Comparison of ENCODE assay signal across 13 cellular contexts in genomic region chr5:8829322-8830029, GRCh38.
DNase-seq lines count a peak whose midpoint lies in the region; ATAC-seq and TF ChIP-seq lines count a peak whose summit lies in the region.
"Had no signal": no experiment of that assay in that cellular context is flagged by ENCODE, and none has a peak within 500 bp of the region (broad histone marks: within the 10 kb centered on the region; RNA-seq: fewer than 3 reads in every experiment).

No MANE protein-coding gene starts in this region.

- peak overlapping the region; percentile 59 for H3K4me2 ChIP-seq in IMR-90 (ENCODE audit: low read depth, low read length)

- peak overlapping the region; percentile 100 for H2BK20ac ChIP-seq in IMR-90 (ENCODE audit: low read depth, low read length)

- H4K8ac ChIP-seq in IMR-90 (ENCODE audit: low read depth in 2 of 2, low read length in 2 of 2): peak overlapping the region; percentile 51 to 92

- H3K36me3 ChIP-seq in ACC112 (ENCODE audit: insufficient read depth, low read length): no peaks in the 10 kb centered on the region
- no peaks in the 10 kb centered on the region for H3K36me3 ChIP-seq in IMR-90 (ENCODE audit: control insufficient read depth, insufficient read depth, low read length)
- H3K36me3 ChIP-seq: BLaER1 treated with 17β-estradiol and CSF1 and Interleukin-3, amounts not matched to agents 10 nM and 100 nM had no signal

- peak overlapping the region; percentile 92 for H2BK5ac ChIP-seq in IMR-90 (ENCODE audit: low read depth, low read length, poor library complexity, severe bottlenecking)

- in situ Hi-C loops in IMR-90 (cut with MboI; ENCODE audit: low sequenced_read_pairs): no loop called here

- peak; percentile 100 for DNase-seq in IMR-90
- peak; percentile 98 to 99 for DNase-seq in cardiac fibroblast (ENCODE audit: low read depth in 2 of 2)
- peak; percentile 99 for DNase-seq in kidney glomerular epithelial cell (lab: John Stamatoyannopoulos, UW)
- DNase-seq in iPS-NIHi11 (ENCODE audit: low spot score): no peak
- no peak for DNase-seq in CD14-positive monocyte (ENCODE audit: low spot score)
- no peak for DNase-seq in GM19238 (ENCODE audit: insufficient read length, low spot score)
- DNase-seq: activated CD4-positive, CD25-positive, alpha-beta regulatory T cell; activated naive CD4-positive, alpha-beta T cell treated with anti-CD3 and anti-CD28 coated beads for 36 hours; NCI-H69 had no signal

- peaks cover 0 to 6% of the 10 kb centered on the region in 2 experiments; a peak in 1 of 4 replicates for H3K79me1 ChIP-seq in IMR-90 (ENCODE audit: low read depth in 1 of 2, low read length in 2 of 2)

- no peak overlapping the region for H2AFZ ChIP-seq in ACC112 (ENCODE audit: low read length, unreplicated experiment)
- peak overlapping the region; percentile 81 for H2AFZ ChIP-seq in IMR-90 (replicated peaks; ENCODE audit: low read length, poor library complexity)

- peak overlapping the region; percentile 50 for H3K4me3 ChIP-seq in ACC112 (ENCODE audit: low read depth, low read length)
- no peak overlapping the region for H3K4me3 ChIP-seq in IMR-90 (ENCODE audit: insufficient read depth, low read depth, low read length)
- no peak overlapping the region for H3K4me3 ChIP-seq in cardiac fibroblast (replicated peaks in 1 of 2; ENCODE audit: low read depth in 2 of 2, low read length in 2 of 2)
- H3K4me3 ChIP-seq: BLaER1 treated with 17β-estradiol and CSF1 and Interleukin-3, amounts not matched to agents 10 nM and 100 nM had no signal

- peak overlapping the region; percentile 83 for H3K27ac ChIP-seq in ACC112 (ENCODE audit: low read depth, low read length)
- peak overlapping the region; percentile 75 for H3K27ac ChIP-seq in IMR-90 (ENCODE audit: insufficient read depth, low read length)

- peak; percentile 89 for ATAC-seq in IMR-90 (ENCODE audit: low read depth)
- ATAC-seq in GM19397 (IDR thresholded peaks at IDR 0.05; ENCODE audit: unreplicated experiment): no peak

- H3K23ac ChIP-seq in IMR-90 (ENCODE audit: low read depth, low read length): peak overlapping the region; percentile 98

- H4K91ac ChIP-seq in IMR-90 (ENCODE audit: insufficient read depth, low read depth, low read length): peak overlapping the region; percentile 98

- no peaks in the 10 kb centered on the region; the same call in 1 of the 2 replicates for H4K20me1 ChIP-seq in IMR-90 (ENCODE audit: insufficient read depth, low read length)
- H4K20me1 ChIP-seq: BLaER1 treated with 17β-estradiol and CSF1 and Interleukin-3, amounts not matched to agents 10 nM and 100 nM had no signal

- peak overlapping the region; percentile 95 for H2AK9ac ChIP-seq in IMR-90 (replicated peaks; ENCODE audit: low read depth, low read length, poor library complexity)

- peak overlapping the region; percentile 91 for H3K56ac ChIP-seq in IMR-90 (ENCODE audit: extremely low read depth, insufficient read depth, low read length)

- no peak for TF ChIP-seq POLR2A in IMR-90 (IDR thresholded peaks at IDR 0.05; ENCODE audit: low read depth, low read length)

- intact Hi-C loops in IMR-90 (cut with micrococcal nuclease) (loop anchor here (2.0 to 10.0 kb wide), 5 partner anchors 62 to 955 kb away; no protein-coding TSS in a partner anchor), CD14-positive monocyte (cut with micrococcal nuclease) (no loop called here)

- CTCF ChIA-PET in IMR-90 (lab: Yijun Ruan, JAX): no interaction called here

- no peak overlapping the region for H3K27ac Mint-ChIP-seq in CD14-positive monocyte
- H3K27ac Mint-ChIP-seq: activated naive CD4-positive, alpha-beta T cell treated with anti-CD3 and anti-CD28 coated beads for 36 hours; progenitor cell of endocrine pancreas had no signal

- peak overlapping the region; percentile 73 for H4K5ac ChIP-seq in IMR-90 (ENCODE audit: low read depth, low read length)

- POLR2A ChIA-PET in IMR-90 (lab: Charles Lee; ENCODE audit: unreplicated experiment): interaction anchor here (0.6 kb wide), 1 partner anchor 21 kb away, joined by 3 read pairs; no protein-coding TSS in a partner anchor

- dilution Hi-C loops in IMR-90 (cut with HindIII; ENCODE audit: low sequenced_read_pairs, unreplicated experiment): no loop called here

- H3K36me3 Mint-ChIP-seq in CD14-positive monocyte: no peaks in the 10 kb centered on the region

- no peak overlapping the region for H3K9ac ChIP-seq in IMR-90 (ENCODE audit: low read depth, low read length)
- H3K9ac ChIP-seq: BLaER1 treated with 17β-estradiol and CSF1 and Interleukin-3, amounts not matched to agents 10 nM and 100 nM had no signal

- H3K27me3 Mint-ChIP-seq in CD14-positive monocyte (ENCODE audit: low read depth in 3 of 3): peaks cover 0 to 2% (median 1%) of the 10 kb centered on the region in 3 donors
- H3K27me3 Mint-ChIP-seq: progenitor cell of endocrine pancreas had no signal

- 0 out of 2 replicates have a peak, but pooled peaks have one; percentile 1 for TF ChIP-seq RAD21 in IMR-90 (IDR thresholded peaks at IDR 0.05; ENCODE audit: low read length)

- TF ChIP-seq CTCF in IMR-90 (conservative IDR thresholded peaks at IDR 0.05; ENCODE audit: low read depth, low read length) (no peak), cardiac fibroblast (IDR thresholded peaks at IDR 0.05; ENCODE audit: low read depth, low read length) (no peak), CD14-positive monocyte (IDR thresholded peaks at IDR 0.05) (no peak)

- H3K9me3 Mint-ChIP-seq in CD14-positive monocyte: peaks cover 0 to 11% (median 0%) of the 10 kb centered on the region in 7 donors

- no peak overlapping the region for H3K4me3 Mint-ChIP-seq in CD14-positive monocyte
- H3K4me3 Mint-ChIP-seq: activated naive CD4-positive, alpha-beta T cell treated with anti-CD3 and anti-CD28 coated beads for 36 hours had no signal

- H3K27me3 ChIP-seq in ACC112 (ENCODE audit: insufficient read depth, low read length) (no peaks in the 10 kb centered on the region), IMR-90 (ENCODE audit: control insufficient read depth, insufficient read depth, low read length) (no peaks in the 10 kb centered on the region)
- H3K27me3 ChIP-seq: BLaER1 treated with 17β-estradiol and CSF1 and Interleukin-3, amounts not matched to agents 10 nM and 100 nM had no signal

- H3K4me1 ChIP-seq in ACC112 (ENCODE audit: control insufficient read depth, insufficient read depth, low read length, unreplicated experiment) (peaks cover 72% of the 10 kb centered on the region), IMR-90 (ENCODE audit: control insufficient read depth, insufficient read depth, low read length) (peaks cover 25% of the 10 kb centered on the region)

- no peaks in the 10 kb centered on the region for H3K79me2 ChIP-seq in ACC112 (ENCODE audit: control insufficient read depth, insufficient read depth, low read length, unreplicated experiment)

- peak overlapping the region; percentile 98 for H3K4ac ChIP-seq in IMR-90 (ENCODE audit: low read depth, low read length)

- H3K4me1 Mint-ChIP-seq in CD14-positive monocyte: no peaks in the 10 kb centered on the region

- peak overlapping the region; percentile 99 for H2BK120ac ChIP-seq in IMR-90 (ENCODE audit: low read depth, low read length)

- H3K18ac ChIP-seq in IMR-90 (ENCODE audit: low read depth, low read length): peak overlapping the region; percentile 87

- H2BK15ac ChIP-seq in IMR-90 (ENCODE audit: low read depth, low read length): peak overlapping the region; percentile 68

- no TSS peak for BruUV-seq in IMR-90 (replicated peaks; lab: Mats Ljungman, UMichigan)

- H3K14ac ChIP-seq in IMR-90 (replicated peaks; ENCODE audit: low read depth, low read length): peak overlapping the region; percentile 95

- peak overlapping the region; percentile 86; the same call in 1 of the 2 replicates for H2AK5ac ChIP-seq in IMR-90 (ENCODE audit: low read depth, low read length)

- H3K9me3 ChIP-seq in IMR-90 (ENCODE audit: control insufficient read depth, insufficient read depth, low read length): no peaks in the 10 kb centered on the region
- H3K9me3 ChIP-seq: BLaER1 treated with 17β-estradiol and CSF1 and Interleukin-3, amounts not matched to agents 10 nM and 100 nM had no signal

- peaks cover 23% of the 10 kb centered on the region for H3K9me1 ChIP-seq in IMR-90 (ENCODE audit: insufficient read depth, low read length)

TF ChIP-seq in IMR-90, 13 proteins besides CTCF, POLR2A, EP300 and RAD21:
- TF ChIP-seq MAZ (IDR thresholded peaks at IDR 0.05; ENCODE audit: borderline replicate concordance, low read depth, low read length) (no peak), RCOR1 (IDR thresholded peaks at IDR 0.05; ENCODE audit: insufficient replicate concordance, low read length) (peak; percentile 65), CHD1 (IDR thresholded peaks at IDR 0.05; ENCODE audit: low read depth, low read length) (no peak), BHLHE40 (IDR thresholded peaks at IDR 0.05; ENCODE audit: low read depth, low read length) (peak; percentile 64; the same call in 1 of the 2 replicates), SMC3 (IDR thresholded peaks at IDR 0.05; ENCODE audit: low read depth, low read length) (no peak), MAFK (IDR thresholded peaks at IDR 0.05; ENCODE audit: low read depth, low read length) (no peak), USF2 (IDR thresholded peaks at IDR 0.05; ENCODE audit: low read depth, low read length) (no peak), NFE2L2 (IDR thresholded peaks at IDR 0.05; ENCODE audit: low read depth, low read length) (peak; percentile 41; the same call in 1 of the 2 replicates), RFX5 (IDR thresholded peaks at IDR 0.05; ENCODE audit: low read depth, low read length) (no peak), MXI1 (IDR thresholded peaks at IDR 0.05; ENCODE audit: borderline replicate concordance, low read depth, low read length) (no peak), FOS (IDR thresholded peaks at IDR 0.05; ENCODE audit: low read depth, low read length) (peak; percentile 100), CEBPB (IDR thresholded peaks at IDR 0.05; ENCODE audit: low read depth, low read length) (peak; percentile 99), ELK1 (IDR thresholded peaks at IDR 0.05; ENCODE audit: borderline replicate concordance, low read depth, low read length) (no peak)

Comparison
In these comparisons a context has a peak if more than half of its experiments do, and no peak if none do; other contexts are left out.
1. DNase-seq: peak in IMR-90 (single experiment), cardiac fibroblast (2 of 2) and kidney glomerular epithelial cell (single experiment); none in iPS-NIHi11 (single experiment), CD14-positive monocyte (single experiment) and GM19238 (single experiment).